In genomic region chr20:58888521-58889333, GRCh38 we compare ENCODE assay signal across 1 cellular context.
TF ChIP-seq lines count a peak whose summit lies in the region.

No MANE protein-coding gene starts in this region.

TF ChIP-seq in SK-N-SH, 30 proteins besides CTCF, POLR2A, EP300 and RAD21 (continued from another document):
- TF ChIP-seq ZBTB33 (IDR thresholded peaks at IDR 0.05; ENCODE audit: borderline replicate concordance, low read depth): no peak
- peak; percentile 39; the same call in 1 of the 2 replicates for TF ChIP-seq REST (IDR thresholded peaks at IDR 0.05; ENCODE audit: low read depth, low read length)
- peak; percentile 16; the same call in 1 of the 2 replicates for TF ChIP-seq MXI1 (IDR thresholded peaks at IDR 0.05; ENCODE audit: low read depth, low read length)
- TF ChIP-seq TAF1 (IDR thresholded peaks at IDR 0.05; ENCODE audit: borderline replicate concordance, low read depth, low read length): peak; percentile 91
TF ChIP-seq in SK-N-SH: peak in this region for 4.
